14 cellular contexts compared by ENCODE assay signal in genomic region chr6:134619789-134620188, GRCh38.
DNase-seq lines count a peak whose midpoint lies in the region; ATAC-seq and TF ChIP-seq lines count a peak whose summit lies in the region.
"Had no signal": no experiment of that assay in that cellular context is flagged by ENCODE, and none has a peak within 500 bp of the region (broad histone marks: within the 10 kb centered on the region; RNA-seq: fewer than 3 reads in every experiment).

No MANE protein-coding gene starts in this region.

- dilution Hi-C loops in mammary epithelial cell (cut with HindIII; ENCODE audit: low sequenced_read_pairs) = loop anchor here (10.0 kb wide), 1 partner anchor 195 kb away; no protein-coding TSS in a partner anchor

- in situ Hi-C loops in mammary epithelial cell (cut with MboI; ENCODE audit: low sequenced_read_pairs in 2 of 2) = no loop called here

- peak overlapping the region; percentile 51 for H3K27ac ChIP-seq in mammary epithelial cell (ENCODE audit: insufficient read depth, low read depth, low read length)

- BruUV-seq in mammary epithelial cell (replicated peaks; lab: Mats Ljungman, UMichigan) = no TSS peak

- H3K27me3 Mint-ChIP-seq in effector memory CD8-positive, alpha-beta T cell = peaks cover 27 to 41% of the 10 kb centered on the region in 2 donors

- no peaks in the 10 kb centered on the region for H3K36me3 ChIP-seq in MG63
- no peaks in the 10 kb centered on the region for H3K36me3 ChIP-seq in mammary epithelial cell (ENCODE audit: insufficient read depth, low read length)

- no peak overlapping the region for H3K4me3 Mint-ChIP-seq in effector memory CD8-positive, alpha-beta T cell
- H3K4me3 Mint-ChIP-seq: activated naive CD8-positive, alpha-beta T cell treated with anti-CD3 and anti-CD28 coated beads, Interleukin-2, amount 10 ng/mL, durations not matched to agents 7 days and 5 days; endodermal cell; nephron had no signal

- peak overlapping the region; percentile 11 for H2AFZ ChIP-seq in mammary epithelial cell (ENCODE audit: low read depth, low read length)

- 13% methylated on average over 4 of the region's 4 CpGs for WGBS in mammary epithelial cell (ENCODE audit: low coverage, missing lambda C conversion rate)

- CTCF ChIA-PET in mammary epithelial cell (lab: Charles Lee; ENCODE audit: low non-redundant PET) = interaction anchor here (0.6 kb wide), 1 partner anchor 199 kb away, joined by 3 read pairs; no protein-coding TSS in a partner anchor

- H3K27ac Mint-ChIP-seq in effector memory CD8-positive, alpha-beta T cell = peak overlapping the region in 1 of 2 donors; percentile 7
- H3K27ac Mint-ChIP-seq: activated naive CD8-positive, alpha-beta T cell treated with anti-CD3 and anti-CD28 coated beads, Interleukin-2, amount 10 ng/mL, durations not matched to agents 7 days and 5 days; endodermal cell; nephron had no signal

- H3K79me2 ChIP-seq in mammary epithelial cell (ENCODE audit: insufficient read depth, low read length) = no peaks in the 10 kb centered on the region

- H3K27me3 ChIP-seq in MG63 (no peaks in the 10 kb centered on the region), mammary epithelial cell (ENCODE audit: insufficient read depth, low read length) (no peaks in the 10 kb centered on the region)

- no peak for TF ChIP-seq CTCF in mammary epithelial cell (conservative IDR thresholded peaks at IDR 0.05 in 1 of 2, IDR thresholded peaks at IDR 0.05 in 1 of 2; ENCODE audit: extremely low read depth in 1 of 2, insufficient read depth in 1 of 2, low read depth in 1 of 2, low read length in 2 of 2)

- ATAC-seq in HG03457 (IDR thresholded peaks at IDR 0.05; ENCODE audit: unreplicated experiment) = no peak
- ATAC-seq in effector memory CD8-positive, alpha-beta T cell (replicated peaks) = no peak
- ATAC-seq: Panc1 had no signal

- H3K9me3 Mint-ChIP-seq in effector memory CD8-positive, alpha-beta T cell = no peaks in the 10 kb centered on the region
- H3K9me3 Mint-ChIP-seq: activated naive CD8-positive, alpha-beta T cell treated with anti-CD3 and anti-CD28 coated beads, Interleukin-2, amount 10 ng/mL, durations not matched to agents 7 days and 5 days; endodermal cell had no signal

- DNase-seq in AG20443 (ENCODE audit: low spot score) (peak; percentile 80), MG63 (peak; percentile 20), mammary epithelial cell (peak; percentile 96), kidney tubule cell (ENCODE audit: low spot score) (peak; percentile 35), T-helper 1 cell (no peak), COLO829 (ENCODE audit: low spot score) (no peak)
- no peak for DNase-seq in effector memory CD8-positive, alpha-beta T cell
- DNase-seq: activated naive CD8-positive, alpha-beta T cell treated with anti-CD3 and anti-CD28 coated beads, Interleukin-2, amount 10 ng/mL, durations not matched to agents 7 days and 5 days; C1 segment of cervical spinal cord; endodermal cell; stimulated activated CD4-positive, alpha-beta T cell treated with anti-CD3 and anti-CD28 coated beads, Interleukin-15, amount 100 ng/mL, for 24 hours had no signal

- H3K4me1 ChIP-seq in mammary epithelial cell (ENCODE audit: insufficient read depth, low read length) = peaks cover 54% of the 10 kb centered on the region

- H3K9ac ChIP-seq in mammary epithelial cell (ENCODE audit: insufficient read depth, low read length) = peak overlapping the region; percentile 40

- H3K4me1 Mint-ChIP-seq in effector memory CD8-positive, alpha-beta T cell (ENCODE audit: low read depth in 2 of 2) = peaks cover 3 to 4% of the 10 kb centered on the region in 2 donors
- H3K4me1 Mint-ChIP-seq: activated naive CD8-positive, alpha-beta T cell treated with anti-CD3 and anti-CD28 coated beads, Interleukin-2, amount 10 ng/mL, durations not matched to agents 7 days and 5 days; nephron had no signal

- no peaks in the 10 kb centered on the region for H4K20me1 ChIP-seq in mammary epithelial cell (ENCODE audit: insufficient read depth, low read length)

- H3K9me3 ChIP-seq in MG63 = no peaks in the 10 kb centered on the region
- H3K9me3 ChIP-seq in mammary epithelial cell (replicated peaks; ENCODE audit: insufficient read depth, low read length) = no peaks in the 10 kb centered on the region

- intact Hi-C loops in mammary epithelial cell (cut with micrococcal nuclease) = no loop called here

- no peaks in the 10 kb centered on the region for H3K36me3 Mint-ChIP-seq in effector memory CD8-positive, alpha-beta T cell (ENCODE audit: insufficient read depth)
- H3K36me3 Mint-ChIP-seq: activated naive CD8-positive, alpha-beta T cell treated with anti-CD3 and anti-CD28 coated beads, Interleukin-2, amount 10 ng/mL, durations not matched to agents 7 days and 5 days had no signal

- H3K4me2 ChIP-seq in mammary epithelial cell (ENCODE audit: insufficient read depth, low read depth, low read length) = peak overlapping the region; percentile 38

- H3K4me3 ChIP-seq in MG63 = no peak overlapping the region
- no peak overlapping the region for H3K4me3 ChIP-seq in mammary epithelial cell (replicated peaks in 1 of 3; ENCODE audit: insufficient read depth in 1 of 3, low read depth in 2 of 3, low read length in 3 of 3)

Comparison
In these comparisons a context has a peak if more than half of its experiments do, and no peak if none do; other contexts are left out.
1. DNase-seq: peak in AG20443 (single experiment), MG63 (single experiment), mammary epithelial cell (single experiment) and kidney tubule cell (single experiment); none in T-helper 1 cell (0 of 5), effector memory CD8-positive, alpha-beta T cell (0 of 3) and COLO829 (single experiment).